ENCODE assay signal across 10 cellular contexts in the genomic region with DNA sequence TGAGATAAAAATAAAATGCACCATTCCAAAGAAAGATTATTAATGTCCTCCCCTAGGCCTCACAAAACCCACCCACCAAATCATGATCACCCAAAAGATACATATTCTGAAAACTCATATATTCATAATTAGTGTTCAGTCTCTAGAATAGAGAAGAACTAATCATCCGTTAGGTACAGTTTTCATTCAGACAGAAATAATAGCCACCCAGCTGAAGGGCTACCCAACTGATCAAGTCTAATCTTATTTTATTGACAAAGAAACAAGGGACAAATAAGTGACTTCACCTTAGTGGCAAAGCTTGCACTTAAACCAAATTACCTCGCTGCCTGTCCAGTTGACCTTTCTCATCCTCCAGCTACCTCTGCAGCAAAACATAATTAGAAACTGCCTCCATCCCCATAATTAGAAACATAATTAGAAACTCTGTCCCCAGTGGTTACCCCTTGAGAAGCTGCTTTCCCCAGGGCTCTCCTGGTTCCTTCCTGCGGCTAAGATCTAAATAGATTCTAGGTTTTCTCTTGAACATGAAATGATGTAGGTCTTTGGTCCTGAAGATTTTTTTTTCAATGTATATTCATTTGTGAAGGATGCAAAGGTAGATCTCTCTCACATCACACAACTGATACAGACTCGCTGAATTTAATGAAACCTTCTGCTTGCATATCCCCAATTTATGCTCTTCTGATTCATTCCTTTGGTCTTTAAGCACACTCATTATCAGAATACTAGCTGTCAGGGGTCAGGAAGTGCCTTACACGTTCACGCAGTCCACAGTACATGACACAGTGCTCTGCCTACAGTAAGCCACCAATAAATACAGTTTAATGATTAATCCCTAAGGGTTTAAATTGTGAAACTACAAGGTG. TPM values are rescaled to one million over a fixed set of nuclear protein-coding genes. Genes with fewer than 3 reads are reported as not detected.
A peak's percentile ranks its signal among the peaks of the same experiment; 100 is the strongest.
DNase-seq lines count a peak whose midpoint lies in the region; ATAC-seq and TF ChIP-seq lines count a peak whose summit lies in the region.
"Had no signal": no experiment of that assay in that cellular context is flagged by ENCODE, and none has a peak within 500 bp of the region (broad histone marks: within the 10 kb centered on the region; RNA-seq: fewer than 3 reads in every experiment).

No MANE protein-coding gene starts in this region.

- H3K36me3 Mint-ChIP-seq in Caco-2 (ENCODE audit: insufficient read depth, unreplicated experiment) = no peaks in the 10 kb centered on the region

- H3K4me1 Mint-ChIP-seq in Caco-2 (ENCODE audit: low read depth, unreplicated experiment) = peaks cover 11% of the 10 kb centered on the region

- CTCF ChIA-PET in Caco-2 (lab: Charles Lee) = no interaction called here

- ATAC-seq in GM19023 (IDR thresholded peaks at IDR 0.05; ENCODE audit: unreplicated experiment) (peak; percentile 90), HG02870 (IDR thresholded peaks at IDR 0.05; ENCODE audit: unreplicated experiment) (peak; percentile 82), body of pancreas (no peak), HG03025 (IDR thresholded peaks at IDR 0.05; ENCODE audit: low FRiP score, unreplicated experiment) (no peak)

- H3K36me3 ChIP-seq in Caco-2 (ENCODE audit: control insufficient read depth, insufficient read depth, low read length) (no peaks in the 10 kb centered on the region), body of pancreas (replicated peaks in 1 of 2; ENCODE audit: insufficient read depth in 1 of 2, low read depth in 2 of 2) (no peaks in the 10 kb centered on the region)

- H3K4me1 ChIP-seq in Caco-2 (no peaks in the 10 kb centered on the region; the same call in 1 of the 2 replicates), body of pancreas (no peaks in the 10 kb centered on the region)

- TF ChIP-seq POLR2A in body of pancreas (IDR thresholded peaks at IDR 0.05) = no peak

- no peak for TF ChIP-seq CTCF in Caco-2 (IDR thresholded peaks at IDR 0.05; ENCODE audit: insufficient read depth in 1 of 2, low read depth in 1 of 2, low read length in 1 of 2, severe bottlenecking in 1 of 2, unreplicated experiment in 1 of 2)
- TF ChIP-seq CTCF in body of pancreas (IDR thresholded peaks at IDR 0.05) = no peak

- POLR2A ChIA-PET in Caco-2 (lab: Charles Lee) = no interaction called here

- peak; percentile 5 to 40 for DNase-seq in Caco-2
- peak; percentile 17 for DNase-seq in SW480 (ENCODE audit: low spot score)
- DNase-seq in HCEC 1CT = no peak
- no peak for DNase-seq in body of pancreas
- no peak for DNase-seq in NCI-H524 treated with DMSO at 0.1 percent for 48 hours (lab: John Stamatoyannopoulos, UW)
- DNase-seq: COR-L47, mesendoderm had no signal

- H3K27ac ChIP-seq in body of pancreas = no peak overlapping the region

- no peaks in the 10 kb centered on the region for H3K27me3 Mint-ChIP-seq in Caco-2 (ENCODE audit: insufficient read depth, unreplicated experiment)

- no peaks in the 10 kb centered on the region for H3K9me3 Mint-ChIP-seq in Caco-2 (ENCODE audit: unreplicated experiment)

- no peak overlapping the region for H3K4me3 Mint-ChIP-seq in Caco-2 (ENCODE audit: unreplicated experiment)

- no peaks in the 10 kb centered on the region for H3K27me3 ChIP-seq in Caco-2 (replicated peaks; ENCODE audit: control insufficient read depth, insufficient read depth, low read length)
- no peaks in the 10 kb centered on the region for H3K27me3 ChIP-seq in body of pancreas

- intact Hi-C loops in Caco-2 (cut with micrococcal nuclease; ENCODE audit: unreplicated experiment) = no loop called here
- intact Hi-C loops in body of pancreas (cut with DNase I) = no loop called here

- no TSS peak for BruUV-seq in Caco-2 (replicated peaks; lab: Mats Ljungman, UMichigan)

- H3K4me3 ChIP-seq in Caco-2 (ENCODE audit: low read depth, low read length) (no peak overlapping the region), body of pancreas (no peak overlapping the region)

- WGBS in body of pancreas, 2 donors = 77 to 78% methylated on average over 6 of the region's 6 CpGs

- H3K9me3 ChIP-seq in Caco-2 (no peaks in the 10 kb centered on the region), body of pancreas (no peaks in the 10 kb centered on the region)

- H3K27ac Mint-ChIP-seq in Caco-2 (ENCODE audit: unreplicated experiment) = no peak overlapping the region

RNA-seq across cellular contexts. Expression of gene HBS1L, which starts 46.3 kb away (rescaled TPM):
- total RNA-seq in Caco-2 (2022) = 79.2 and 81.2 TPM in 2 replicates
- total RNA-seq in body of pancreas = 10 to 100 TPM; 21.3 to 29.0 TPM

RNA-seq across cellular contexts. Expression of gene ALDH8A1, which starts 58.4 kb away (rescaled TPM):
- total RNA-seq in Caco-2 (2022) (0.21 and 0.29 TPM in 2 replicates), body of pancreas (under 1 TPM; 0.26 to 0.66 TPM)

Comparison
In these comparisons a context has a peak if more than half of its experiments do, and no peak if none do; other contexts are left out.
1. DNase-seq: peak in Caco-2 (2 of 2) and SW480 (single experiment); none in HCEC 1CT (single experiment), body of pancreas (0 of 4) and NCI-H524 treated with DMSO at 0.1 percent for 48 hours (single experiment).
2. ATAC-seq: peak in GM19023 (single experiment) and HG02870 (single experiment); none in body of pancreas (single experiment) and HG03025 (single experiment).